Comparison of ENCODE assay signal across 22 cellular contexts in the genomic region with DNA sequence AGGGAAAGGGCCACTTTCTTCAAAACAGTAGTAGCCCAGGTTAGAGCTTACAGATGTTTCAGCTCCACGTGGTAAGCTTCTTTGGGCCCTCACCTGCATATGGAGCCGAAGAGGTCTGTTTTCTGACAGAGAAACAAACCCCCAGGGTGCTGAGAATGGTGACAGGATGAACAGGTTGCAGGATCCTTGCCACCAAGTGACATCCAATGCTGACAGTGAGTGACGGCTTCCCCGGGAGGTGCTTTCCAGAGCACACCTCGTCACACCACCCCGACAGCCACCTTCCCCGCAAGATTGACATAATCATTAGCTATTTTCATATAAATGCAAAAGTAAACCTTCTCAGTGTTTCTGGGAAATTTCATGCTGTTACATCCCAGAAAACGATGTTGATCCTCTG.
DNase-seq lines count a peak whose midpoint lies in the region; ATAC-seq, FAIRE-seq and TF ChIP-seq lines count a peak whose summit lies in the region.
"Had no signal": no experiment of that assay in that cellular context is flagged by ENCODE, and none has a peak within 500 bp of the region (broad histone marks: within the 10 kb centered on the region; RNA-seq: fewer than 3 reads in every experiment).

No MANE protein-coding gene starts in this region.

- no peak overlapping the region for H3K56ac ChIP-seq in H1 (replicated peaks; ENCODE audit: insufficient read length, low read depth, low read length)

- peaks cover 11% of the 10 kb centered on the region for H3K79me1 ChIP-seq in H1 (ENCODE audit: low read depth, low read length)

- H3K4me1 ChIP-seq in H1 (replicated peaks in 1 of 4; ENCODE audit: control insufficient read depth in 3 of 4, insufficient read depth in 4 of 4, low read length in 3 of 4) (peaks cover 11 to 45% (median 28%) of the 10 kb centered on the region in 4 experiments), neural progenitor cell (peaks cover 54% of the 10 kb centered on the region)

- no peak for TF ChIP-seq EP300 in H1 (IDR thresholded peaks at IDR 0.05; ENCODE audit: borderline replicate concordance in 1 of 2, low read depth in 2 of 2, low read length in 2 of 2)

- H3K79me2 ChIP-seq in H1 (ENCODE audit: control insufficient read depth in 1 of 2, insufficient read depth in 2 of 2, low read length in 2 of 2) (peaks cover 6 to 30% of the 10 kb centered on the region in 2 experiments; a peak in 3 of 4 replicates), neural progenitor cell (ENCODE audit: low read depth) (peaks cover 32% of the 10 kb centered on the region)

- no peak overlapping the region for H2AFZ ChIP-seq in H1 (ENCODE audit: low read length)
- no peak overlapping the region for H2AFZ ChIP-seq in neural progenitor cell (replicated peaks)

- H3K27ac ChIP-seq in H1 (ENCODE audit: low read depth, low read length) (no peak overlapping the region), neural progenitor cell (no peak overlapping the region)
- H3K27ac ChIP-seq: A549, SJSA1 had no signal

- no peak for TF ChIP-seq POLR2A in H1 (IDR thresholded peaks at IDR 0.05; ENCODE audit: control extremely low read depth in 1 of 2, low read depth in 2 of 2, low read length in 2 of 2)

- H3K9ac ChIP-seq in H1 (replicated peaks in 1 of 4; ENCODE audit: extremely low read depth in 1 of 4, low read depth in 3 of 4, low read length in 3 of 4) (peak overlapping the region in 1 of 4 experiments; percentile 1; a peak in 1 of 7 replicates), neural progenitor cell (no peak overlapping the region)

- H3K4ac ChIP-seq in H1 (replicated peaks; ENCODE audit: insufficient read length, low read depth, low read length) = no peak overlapping the region

- no peak for FAIRE-seq in H1 (lab: Jason Lieb, UNC)
- FAIRE-seq: A549, GM18507, H54, RCC 7860 had no signal

- no peak for TF ChIP-seq RAD21 in H1 (IDR thresholded peaks at IDR 0.05 in 1 of 2, conservative IDR thresholded peaks at IDR 0.05 in 1 of 2; ENCODE audit: low read depth in 2 of 2, low read length in 2 of 2)

- no peak overlapping the region for H2BK5ac ChIP-seq in H1 (ENCODE audit: low read depth, low read length)

- peak overlapping the region; percentile 91 for H3K4me3 Mint-ChIP-seq in neural progenitor cell
- H3K4me3 Mint-ChIP-seq in type B pancreatic cell = peak overlapping the region; percentile 87
- H3K4me3 Mint-ChIP-seq: B cell had no signal

- no peak overlapping the region for H2BK15ac ChIP-seq in H1 (ENCODE audit: low read length)

- peak overlapping the region in 1 of 2 experiments; percentile 98; a peak in 1 of 4 replicates for H3K4me2 ChIP-seq in H1 (ENCODE audit: insufficient read depth in 1 of 2, low read depth in 2 of 2, low read length in 2 of 2)
- H3K4me2 ChIP-seq in neural progenitor cell = peak overlapping the region; percentile 90
- H3K4me2 ChIP-seq: A549 had no signal

- no peak overlapping the region for H3K23ac ChIP-seq in H1 (ENCODE audit: insufficient read length)

- H3K23me2 ChIP-seq in H1 (ENCODE audit: low read depth, low read length) = peaks cover 12% of the 10 kb centered on the region

- H2BK12ac ChIP-seq in H1 (ENCODE audit: low read depth, low read length) = no peak overlapping the region

- H2AK5ac ChIP-seq in H1 (ENCODE audit: low read depth, low read length) = 0 out of 2 replicates have a peak overlapping the region, but pooled peaks have one; percentile 6

- no peaks in the 10 kb centered on the region for H3K36me3 Mint-ChIP-seq in neural progenitor cell
- peaks cover 5% of the 10 kb centered on the region for H3K36me3 Mint-ChIP-seq in type B pancreatic cell
- H3K36me3 Mint-ChIP-seq: CD14-positive monocyte had no signal

- H3K4me3 ChIP-seq in H1 (ENCODE audit: extremely low read depth in 1 of 4, insufficient read depth in 2 of 4, low read depth in 3 of 4, low read length in 4 of 4) (no peak overlapping the region), neural progenitor cell (no peak overlapping the region), foreskin fibroblast (ENCODE audit: low read depth in 1 of 2, low read length in 2 of 2) (no peak overlapping the region)
- H3K4me3 ChIP-seq: A549, SJSA1 had no signal

- peaks cover 6% of the 10 kb centered on the region for H3K27me3 Mint-ChIP-seq in neural progenitor cell (ENCODE audit: insufficient read depth, low read depth)
- peaks cover 11% of the 10 kb centered on the region for H3K27me3 Mint-ChIP-seq in type B pancreatic cell

- peaks cover 31% of the 10 kb centered on the region for H3F3A ChIP-seq in neural progenitor cell (ENCODE audit: low read depth)

- no peak overlapping the region for H3K18ac ChIP-seq in H1 (ENCODE audit: extremely low read depth, low read length)

- no peak overlapping the region for H4K8ac ChIP-seq in H1 (ENCODE audit: extremely low read depth, insufficient read depth, low read length)

- H3K4me1 Mint-ChIP-seq in neural progenitor cell (peaks cover 66% of the 10 kb centered on the region), type B pancreatic cell (ENCODE audit: unreplicated experiment) (peaks cover 64% of the 10 kb centered on the region)
- H3K4me1 Mint-ChIP-seq: CD14-positive monocyte had no signal

- H4K91ac ChIP-seq in H1 (replicated peaks; ENCODE audit: insufficient read length, low read length) = no peak overlapping the region

- peak overlapping the region; percentile 19 for H3K27ac Mint-ChIP-seq in neural progenitor cell
- peak overlapping the region; percentile 70 for H3K27ac Mint-ChIP-seq in type B pancreatic cell
- H3K27ac Mint-ChIP-seq: B cell, CD14-positive monocyte had no signal

- no peak overlapping the region for H3K14ac ChIP-seq in H1 (ENCODE audit: insufficient read length)

- POLR2A ChIA-PET in HEK293T (lab: Yijun Ruan, JAX) = no interaction called here
- POLR2A ChIA-PET in H1 (lab: Charles Lee; ENCODE audit: partially characterized antibody) = interaction anchor here (12.6 kb wide), 1 partner anchor 20 kb away, joined by 237 read pairs; no protein-coding TSS in a partner anchor

- peaks cover 4 to 10% of the 10 kb centered on the region in 2 experiments for H4K20me1 ChIP-seq in H1 (replicated peaks in 1 of 2; ENCODE audit: control insufficient read depth in 1 of 2, insufficient read depth in 2 of 2, low read length in 2 of 2)
- peaks cover 29% of the 10 kb centered on the region for H4K20me1 ChIP-seq in neural progenitor cell (ENCODE audit: low read depth)

- WGBS in H1 (ENCODE audit: extremely low coverage in 1 of 2, insufficient coverage in 1 of 2, insufficient read length in 1 of 2, insufficient replicate concordance in 2 of 2, low coverage in 1 of 2, low lambda C conversion rate in 2 of 2, missing lambda C conversion rate in 1 of 2), 2 experiments = 85% methylated on average over 8 of the region's 8 CpGs; no CpG with 5 or more reads in 1 of the 2 experiments

- H3K36me3 ChIP-seq in H1 (ENCODE audit: control insufficient read depth in 2 of 4, insufficient read depth in 4 of 4, low read length in 3 of 4) = peaks cover 0 to 3% (median 0%) of the 10 kb centered on the region in 4 experiments; a peak in 1 of 8 replicates
- H3K36me3 ChIP-seq in neural progenitor cell = no peaks in the 10 kb centered on the region
- H3K36me3 ChIP-seq: SJSA1 had no signal

- H3K9me3 ChIP-seq in H1 (ENCODE audit: insufficient read depth in 2 of 2, low read depth in 1 of 2, low read length in 1 of 2) (no peaks in the 10 kb centered on the region), neural progenitor cell (ENCODE audit: low read depth) (no peaks in the 10 kb centered on the region)
- H3K9me3 ChIP-seq: A549, SJSA1 had no signal

- H2BK20ac ChIP-seq in H1 (ENCODE audit: low read length) = no peak overlapping the region

- H2BK120ac ChIP-seq in H1 (replicated peaks; ENCODE audit: low read depth, low read length) = no peak overlapping the region

- no peak for ATAC-seq in HG03095 (IDR thresholded peaks at IDR 0.05; ENCODE audit: unreplicated experiment)

- DNase-seq in HEK293T (ENCODE audit: extremely low spot score) = no peak
- DNase-seq in H1 (ENCODE audit: low read depth in 1 of 2, low spot score in 2 of 2) = no peak
- DNase-seq in neural progenitor cell (ENCODE audit: low spot score) = no peak
- DNase-seq in type B pancreatic cell (ENCODE audit: extremely low spot score, unreplicated experiment) = no peak
- no peak for DNase-seq in HuH-7 (ENCODE audit: low spot score)
- DNase-seq in foreskin fibroblast = no peak
- DNase-seq: GDM1, Karpas-422, MV-4-11, NCI-H1105 treated with DMSO at 0.1 percent for 48 hours, NCI-H2029 treated with DMSO at 0.1 percent for 48 hours, NCI-H446, NCI-H526, OCI-M1 had no signal

- H3K27me3 ChIP-seq in H1 (replicated peaks in 1 of 4; ENCODE audit: control insufficient read depth in 3 of 4, extremely low read depth in 1 of 4, insufficient read depth in 3 of 4, low read length in 3 of 4) (peaks cover 0 to 2% (median 0%) of the 10 kb centered on the region in 4 experiments; a peak in 1 of 7 replicates), neural progenitor cell (no peaks in the 10 kb centered on the region)
- H3K27me3 ChIP-seq: SJSA1 had no signal

- CTCF ChIA-PET in HEK293T (lab: Yijun Ruan, JAX) = no interaction called here
- CTCF ChIA-PET in H1 (lab: Charles Lee; ENCODE audit: partially characterized antibody) = interaction anchor here (0.6 to 4.1 kb wide), 10 partner anchors 8 to 79 kb away, joined by 3 to 36 read pairs (median 4); no protein-coding TSS in a partner anchor

- TF ChIP-seq CTCF in H1 (IDR thresholded peaks at IDR 0.05; ENCODE audit: control extremely low read depth in 1 of 3, insufficient read depth in 1 of 3, low read depth in 1 of 3, low read length in 3 of 3) (no peak), neural progenitor cell (IDR thresholded peaks at IDR 0.05) (no peak), type B pancreatic cell (conservative IDR thresholded peaks at IDR 0.05) (no peak), foreskin fibroblast (IDR thresholded peaks at IDR 0.05; ENCODE audit: low read depth, low read length) (no peak)

- no peaks in the 10 kb centered on the region for H3K9me3 Mint-ChIP-seq in neural progenitor cell
- H3K9me3 Mint-ChIP-seq in type B pancreatic cell = no peaks in the 10 kb centered on the region

- no peak overlapping the region for H4K5ac ChIP-seq in H1 (ENCODE audit: insufficient read length, low read depth, low read length)

TF ChIP-seq in HEK293T, 16 proteins besides CTCF, POLR2A, EP300 and RAD21 (continues in another document):
- TF ChIP-seq FOXM1 (IDR thresholded peaks at IDR 0.05; ENCODE audit: borderline replicate concordance) (no peak), BHLHE40 (IDR thresholded peaks at IDR 0.05; ENCODE audit: borderline replicate concordance) (no peak)

TF ChIP-seq in H1, 55 proteins besides CTCF, POLR2A, EP300 and RAD21:
- TF ChIP-seq SRF (IDR thresholded peaks at IDR 0.05; ENCODE audit: low read depth, low read length) (no peak), SIN3A (conservative IDR thresholded peaks at IDR 0.05 in 1 of 2, IDR thresholded peaks at IDR 0.05 in 1 of 2; ENCODE audit: low read depth in 1 of 2, low read length in 2 of 2) (no peak), EZH2 (IDR thresholded peaks at IDR 0.05; ENCODE audit: low read depth, low read length, severe bottlenecking) (no peak), CBX8 (IDR thresholded peaks at IDR 0.05; ENCODE audit: borderline replicate concordance, low read depth, low read length) (no peak)
